ENCODE assay signal across 1 cellular context in genomic region chr7:128008744-128009143, GRCh38.
TF ChIP-seq lines count a peak whose summit lies in the region.

No MANE protein-coding gene starts in this region.

TF ChIP-seq in HepG2, 621 proteins besides CTCF, POLR2A, EP300 and RAD21:
- TF ChIP-seq ZNF362 (CRISPR knock-in tag; IDR thresholded peaks at IDR 0.05; ENCODE audit: borderline replicate concordance): no peak
- no peak for TF ChIP-seq ZBTB7A (CRISPR knock-in tag; IDR thresholded peaks at IDR 0.05)
- TF ChIP-seq ZNF577 (CRISPR knock-in tag; IDR thresholded peaks at IDR 0.05; ENCODE audit: borderline replicate concordance, low read depth): no peak
- no peak for TF ChIP-seq DPF2 (CRISPR knock-in tag; IDR thresholded peaks at IDR 0.05; ENCODE audit: borderline replicate concordance, low read depth)
- no peak for TF ChIP-seq ARNT (IDR thresholded peaks at IDR 0.05)
- no peak for TF ChIP-seq NKX3-1 (CRISPR knock-in tag; IDR thresholded peaks at IDR 0.05)
- no peak for TF ChIP-seq ZGPAT (CRISPR knock-in tag; IDR thresholded peaks at IDR 0.05)
- no peak for TF ChIP-seq ZSCAN9 (CRISPR knock-in tag; IDR thresholded peaks at IDR 0.05; ENCODE audit: borderline replicate concordance)
- no peak for TF ChIP-seq ZNF691 (CRISPR knock-in tag; IDR thresholded peaks at IDR 0.05; ENCODE audit: borderline replicate concordance, low read depth)
- no peak for TF ChIP-seq ZSCAN31 (CRISPR knock-in tag; IDR thresholded peaks at IDR 0.05; ENCODE audit: low read depth)
- TF ChIP-seq AGO1 (IDR thresholded peaks at IDR 0.05; ENCODE audit: low read depth, low read length, poor library complexity, severe bottlenecking): no peak
- no peak for TF ChIP-seq USF2 (IDR thresholded peaks at IDR 0.05; ENCODE audit: low read depth, low read length)
- TF ChIP-seq USF2 (CRISPR knock-in tag; IDR thresholded peaks at IDR 0.05; ENCODE audit: borderline replicate concordance): no peak
- TF ChIP-seq HNF1A (IDR thresholded peaks at IDR 0.05; ENCODE audit: low read depth): no peak
- no peak for TF ChIP-seq HNF1A (CRISPR knock-in tag; IDR thresholded peaks at IDR 0.05; ENCODE audit: borderline replicate concordance)
- TF ChIP-seq SAFB2 (CRISPR knock-in tag; IDR thresholded peaks at IDR 0.05; ENCODE audit: borderline replicate concordance, low read depth): no peak
- no peak for TF ChIP-seq THAP11 (CRISPR knock-in tag; IDR thresholded peaks at IDR 0.05)
